Comparison of ENCODE assay signal across 15 cellular contexts in genomic region chr4:116585240-116585639, GRCh38.
"Had no signal": no experiment of that assay in that cellular context is flagged by ENCODE, and none has a peak within 500 bp of the region (broad histone marks: within the 10 kb centered on the region; RNA-seq: fewer than 3 reads in every experiment).

No MANE protein-coding gene starts in this region.

- H3K4me1 ChIP-seq: ascending aorta, left ventricle myocardium inferior, psoas muscle, sigmoid colon, suprapubic skin had no signal

- H3K27me3 ChIP-seq: ascending aorta, cardiac muscle cell, sigmoid colon, suprapubic skin had no signal

- ATAC-seq: activated CD4-positive, alpha-beta T cell treated with anti-CD3 and anti-CD28 coated beads for 36 hours; psoas muscle; stimulated activated naive B cell treated with anti-CD40 and anti-IgM and Interleukin-4, amounts not matched to agents 10 μg/mL and 1 μg/mL and 100 μg/mL, for 72 hours had no signal

- H3K9me3 ChIP-seq: ascending aorta, left ventricle myocardium inferior, psoas muscle, sigmoid colon, suprapubic skin had no signal

- H3K4me3 ChIP-seq: ascending aorta, cardiac muscle cell, left ventricle myocardium inferior, psoas muscle, sigmoid colon, suprapubic skin had no signal

- H3K36me3 ChIP-seq: ascending aorta, cardiac muscle cell, left ventricle myocardium inferior, sigmoid colon, suprapubic skin, WERI-Rb-1 had no signal

- DNase-seq: activated CD4-positive, alpha-beta memory T cell treated with anti-CD3 and anti-CD28 coated beads, Interleukin-2, amount 10 ng/mL, durations not matched to agents 7 days and 5 days; activated CD4-positive, alpha-beta T cell treated with anti-CD3 and anti-CD28 coated beads for 36 hours; activated gamma-delta T cell treated with Interleukin-2 at 50 U/mL for 16 hours; activated naive CD8-positive, alpha-beta T cell treated with anti-CD3 and anti-CD28 coated beads, Interleukin-2, amount 10 ng/mL, durations not matched to agents 7 days and 5 days; activated T-cell treated with anti-CD3 and anti-CD28 coated beads, Interleukin-2, amount 50 U/mL, for 48 hours; left ventricle myocardium inferior; nephron progenitor cell; psoas muscle; sigmoid colon; stimulated activated CD4-positive, alpha-beta T cell treated with anti-CD3 and anti-CD28 coated beads, Interleukin-2, amount 100 ng/mL, for 24 hours; stimulated activated naive B cell treated with anti-CD40 and anti-IgM and Interleukin-4, amounts not matched to agents 10 μg/mL and 1 μg/mL and 100 μg/mL, for 72 hours; WERI-Rb-1 had no signal
